Comparison of ENCODE assay signal across 13 cellular contexts in the genomic region with DNA sequence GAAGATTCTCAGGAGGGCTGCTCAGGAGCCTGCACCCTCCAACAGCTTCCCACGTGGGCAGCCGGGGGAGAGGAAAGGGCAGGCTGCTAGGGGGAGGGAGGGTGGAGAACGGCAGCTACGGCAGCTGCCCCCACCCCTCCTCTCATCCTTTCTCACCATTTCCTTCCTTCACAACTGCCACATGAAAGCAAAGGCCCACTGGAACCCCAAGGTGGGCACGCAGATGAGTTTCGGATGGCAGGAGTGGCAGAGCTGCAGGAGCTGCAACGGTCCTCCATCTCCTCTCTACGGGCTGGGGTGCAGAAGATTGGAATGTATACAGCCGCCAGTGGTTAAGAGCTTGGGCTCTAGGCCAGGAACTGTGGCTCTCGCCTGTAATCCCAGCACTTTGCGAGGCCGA.
DNase-seq lines count a peak whose midpoint lies in the region; ATAC-seq and TF ChIP-seq lines count a peak whose summit lies in the region.
"Had no signal": no experiment of that assay in that cellular context is flagged by ENCODE, and none has a peak within 500 bp of the region (broad histone marks: within the 10 kb centered on the region; RNA-seq: fewer than 3 reads in every experiment).

No MANE protein-coding gene starts in this region.

- TF ChIP-seq CTCF in CD8-positive, alpha-beta T cell (IDR thresholded peaks at IDR 0.05), result no peak
- TF ChIP-seq CTCF in body of pancreas (IDR thresholded peaks at IDR 0.05), result no peak

- no peaks in the 10 kb centered on the region for H3K36me3 Mint-ChIP-seq in CD8-positive, alpha-beta T cell
- peaks cover 18% of the 10 kb centered on the region for H3K36me3 Mint-ChIP-seq in effector memory CD8-positive, alpha-beta T cell (ENCODE audit: insufficient read depth)
- H3K36me3 Mint-ChIP-seq: CD4-positive, CD25-positive, alpha-beta regulatory T cell had no signal

- no peaks in the 10 kb centered on the region for H3K36me3 ChIP-seq in CD8-positive, alpha-beta T cell (ENCODE audit: insufficient read depth, low read length)
- H3K36me3 ChIP-seq in KOPT-K1 (ENCODE audit: insufficient read depth, low read length), result no peaks in the 10 kb centered on the region
- no peaks in the 10 kb centered on the region for H3K36me3 ChIP-seq in body of pancreas (replicated peaks in 1 of 2; ENCODE audit: insufficient read depth in 1 of 2, low read depth in 2 of 2)

- POLR2A ChIA-PET in CD8-positive, alpha-beta T cell (lab: Charles Lee), result interaction anchor here (0.6 kb wide), 1 partner anchor 50 kb away, joined by 3 read pairs; no protein-coding TSS in a partner anchor

- no peaks in the 10 kb centered on the region for H3K9me3 Mint-ChIP-seq in CD8-positive, alpha-beta T cell
- H3K9me3 Mint-ChIP-seq in effector memory CD8-positive, alpha-beta T cell, result no peaks in the 10 kb centered on the region

- DNase-seq in CD8-positive, alpha-beta T cell, result peak in 2 of 7 experiments; percentile 27 to 40
- DNase-seq in effector memory CD8-positive, alpha-beta T cell, result peak; percentile 10 to 22 (median 15)
- DNase-seq in body of pancreas (no peak), mucosa of gallbladder (ENCODE audit: low spot score) (no peak), DMS153 treated with DMSO at 0.1 percent for 48 hours (lab: John Stamatoyannopoulos, UW; ENCODE audit: unreplicated experiment) (no peak)
- DNase-seq: GDM1, NCI-H187, NCI-H526 had no signal

- H3K27ac Mint-ChIP-seq in CD8-positive, alpha-beta T cell, result peak overlapping the region; percentile 89
- H3K27ac Mint-ChIP-seq in effector memory CD8-positive, alpha-beta T cell, result peak overlapping the region; percentile 100
- H3K27ac Mint-ChIP-seq: progenitor cell of endocrine pancreas had no signal

- no peaks in the 10 kb centered on the region for H3K9me3 ChIP-seq in CD8-positive, alpha-beta T cell (ENCODE audit: low read length)
- no peaks in the 10 kb centered on the region for H3K9me3 ChIP-seq in KOPT-K1 (ENCODE audit: insufficient read depth, low read length, poor library complexity, severe bottlenecking)
- no peaks in the 10 kb centered on the region for H3K9me3 ChIP-seq in body of pancreas

- H3K27me3 ChIP-seq in CD8-positive, alpha-beta T cell (ENCODE audit: insufficient read depth, low read length), result no peaks in the 10 kb centered on the region
- H3K27me3 ChIP-seq in body of pancreas, result no peaks in the 10 kb centered on the region

- peak; percentile 37 for ATAC-seq in CD8-positive, alpha-beta T cell
- peak; percentile 53 for ATAC-seq in effector memory CD8-positive, alpha-beta T cell (replicated peaks)
- ATAC-seq in body of pancreas, result no peak
- ATAC-seq in HG02623 (IDR thresholded peaks at IDR 0.05; ENCODE audit: unreplicated experiment), result no peak

- CTCF ChIA-PET in CD8-positive, alpha-beta T cell (lab: Charles Lee), result interaction anchor here (1.4 kb wide), 1 partner anchor 106 kb away, joined by 4 read pairs; no protein-coding TSS in a partner anchor

- no peak overlapping the region for H3K27ac ChIP-seq in CD8-positive, alpha-beta T cell (ENCODE audit: low read depth, low read length)
- peak overlapping the region; percentile 95 for H3K27ac ChIP-seq in KOPT-K1 (ENCODE audit: low read depth, low read length, poor library complexity, severe bottlenecking)
- H3K27ac ChIP-seq in skin epidermis, result peak overlapping the region in 16 of 21 experiments; percentile 18 to 88 (median 50)
- peak overlapping the region in 1 of 4 donors; percentile 74 for H3K27ac ChIP-seq in body of pancreas

- peaks cover 66% of the 10 kb centered on the region for H3K4me1 Mint-ChIP-seq in CD8-positive, alpha-beta T cell (ENCODE audit: low read depth)
- H3K4me1 Mint-ChIP-seq in effector memory CD8-positive, alpha-beta T cell (ENCODE audit: low read depth in 2 of 2), result peaks cover 66 to 76% of the 10 kb centered on the region in 2 donors

- 48 to 53% methylated on average over 12 of the region's 12 CpGs for WGBS in body of pancreas, 2 donors

- no peak for TF ChIP-seq POLR2A in body of pancreas (IDR thresholded peaks at IDR 0.05)

- no peaks in the 10 kb centered on the region for H3K27me3 Mint-ChIP-seq in CD8-positive, alpha-beta T cell (ENCODE audit: low read depth)
- H3K27me3 Mint-ChIP-seq in effector memory CD8-positive, alpha-beta T cell, result no peaks in the 10 kb centered on the region

- peaks cover 54% of the 10 kb centered on the region for H3K4me1 ChIP-seq in CD8-positive, alpha-beta T cell (ENCODE audit: insufficient read depth, low read length)
- H3K4me1 ChIP-seq in body of pancreas, result peaks cover 8% of the 10 kb centered on the region

- H3K4me3 ChIP-seq in CD8-positive, alpha-beta T cell (ENCODE audit: low read depth, low read length), result no peak overlapping the region
- H3K4me3 ChIP-seq in skin epidermis, result no peak overlapping the region
- no peak overlapping the region for H3K4me3 ChIP-seq in body of pancreas

- peak overlapping the region; percentile 58 for H3K4me3 Mint-ChIP-seq in CD8-positive, alpha-beta T cell
- H3K4me3 Mint-ChIP-seq in effector memory CD8-positive, alpha-beta T cell, result peak overlapping the region; percentile 71 to 92

- intact Hi-C loops in CD8-positive, alpha-beta T cell (cut with DNase I, micrococcal nuclease), result no loop called here
- intact Hi-C loops in body of pancreas (cut with DNase I), result no loop called here

Comparison
In these comparisons a context has a peak if more than half of its experiments do, and no peak if none do; other contexts are left out.
1. ATAC-seq: peak in CD8-positive, alpha-beta T cell (single experiment) and effector memory CD8-positive, alpha-beta T cell (single experiment); none in body of pancreas (single experiment) and HG02623 (single experiment).
2. DNase-seq: peak in effector memory CD8-positive, alpha-beta T cell (3 of 3); none in body of pancreas (0 of 4), mucosa of gallbladder (single experiment) and DMS153 treated with DMSO at 0.1 percent for 48 hours (single experiment).